In the genomic region with DNA sequence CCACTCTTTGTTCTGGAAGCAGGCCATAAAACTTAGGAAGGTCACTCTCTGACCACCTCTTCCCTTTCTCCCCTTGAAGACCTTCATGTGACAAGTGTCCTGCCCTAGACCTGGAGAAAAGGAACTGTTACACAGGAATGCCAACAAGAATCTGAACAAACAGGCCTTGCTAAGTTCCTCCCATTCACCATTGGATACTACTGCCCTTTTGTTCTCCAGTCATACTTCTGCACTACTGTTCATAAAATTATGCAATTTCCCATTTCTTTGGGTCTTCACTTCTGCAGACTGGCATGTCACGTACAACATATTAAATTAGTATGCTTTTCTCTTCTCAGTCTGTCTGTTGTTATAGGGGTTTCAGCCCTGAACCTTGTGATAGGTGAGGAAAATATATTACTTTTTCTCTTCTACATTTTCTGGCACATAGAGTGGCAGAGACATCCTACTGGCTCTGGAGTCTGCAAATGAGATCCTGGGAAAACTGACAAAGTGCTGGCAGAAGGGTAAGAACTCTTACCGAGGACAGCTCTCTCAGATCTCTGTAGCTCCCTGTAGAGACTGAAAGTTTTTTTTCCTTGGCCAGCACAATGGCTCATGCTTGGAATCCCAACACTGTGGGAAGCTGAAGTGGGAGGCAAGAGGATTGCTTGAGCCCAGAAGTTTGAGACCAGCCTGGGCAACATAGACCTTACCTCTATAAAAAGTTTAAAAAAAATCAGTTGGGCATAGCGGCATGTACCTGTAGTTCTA, we compare ENCODE assay signal across 16 cellular contexts.
"Had no signal": no experiment of that assay in that cellular context is flagged by ENCODE, and none has a peak within 500 bp of the region (broad histone marks: within the 10 kb centered on the region; RNA-seq: fewer than 3 reads in every experiment).

No MANE protein-coding gene starts in this region.

- H3K36me3 ChIP-seq: cardiac muscle cell, thyroid gland had no signal

- H3K27ac ChIP-seq: cardiac muscle cell, hepatocyte, thyroid gland had no signal

- H3K27me3 ChIP-seq: cardiac muscle cell, hepatocyte, thyroid gland had no signal

- ATAC-seq: activated CD8-positive, alpha-beta T cell treated with anti-CD3 and anti-CD28 coated beads for 36 hours; activated T-helper 17 cell treated with anti-CD3 and anti-CD28 coated beads, Interleukin-2, amount 50 U/mL, for 72 hours; effector memory CD8-positive, alpha-beta T cell; left colon; stimulated activated naive B cell treated with anti-CD40 and anti-IgM and Interleukin-4, amounts not matched to agents 10 μg/mL and 1 μg/mL and 100 μg/mL, for 72 hours; WTC11 had no signal

- H3K4me1 ChIP-seq: thyroid gland had no signal

- H3K9me3 ChIP-seq: thyroid gland had no signal

- DNase-seq: activated CD4-positive, alpha-beta T cell treated with anti-CD3 and anti-CD28 coated beads for 48 hours; activated CD8-positive, alpha-beta T cell treated with anti-CD3 and anti-CD28 coated beads for 36 hours; activated naive CD4-positive, alpha-beta T cell; activated naive CD8-positive, alpha-beta T cell treated with anti-CD3 and anti-CD28 coated beads, Interleukin-2, amount 10 ng/mL, durations not matched to agents 7 days and 5 days; activated T-cell treated with anti-CD3 and anti-CD28 coated beads, Interleukin-2, amount 50 U/mL, for 1 hour; amygdala; effector memory CD8-positive, alpha-beta T cell; left colon; retina; stimulated activated naive B cell treated with anti-CD40 and anti-IgM and Interleukin-4, amounts not matched to agents 10 μg/mL and 1 μg/mL and 100 μg/mL, for 72 hours; T-helper 2 cell; thyroid gland had no signal

- H3K4me3 ChIP-seq: cardiac muscle cell, hepatocyte, thyroid gland had no signal
